In genomic region chr12:32108829-32109228, GRCh38 we compare ENCODE assay signal across 8 cellular contexts. TPM values are rescaled to one million over a fixed set of nuclear protein-coding genes. Genes with fewer than 3 reads are reported as not detected.
A peak's percentile ranks its signal among the peaks of the same experiment; 100 is the strongest.
DNase-seq lines count a peak whose midpoint lies in the region; ATAC-seq, FAIRE-seq and TF ChIP-seq lines count a peak whose summit lies in the region.
"Had no signal": no experiment of that assay in that cellular context is flagged by ENCODE, and none has a peak within 500 bp of the region (broad histone marks: within the 10 kb centered on the region; RNA-seq: fewer than 3 reads in every experiment).

No MANE protein-coding gene starts in this region.

- H3K9me3 ChIP-seq in neural cell (ENCODE audit: low read length), result no peaks in the 10 kb centered on the region
- no peaks in the 10 kb centered on the region for H3K9me3 ChIP-seq in small intestine (ENCODE audit: control insufficient read depth, low read depth)
- H3K9me3 ChIP-seq in left ventricle myocardium inferior (replicated peaks), result no peaks in the 10 kb centered on the region
- H3K9me3 ChIP-seq: body of pancreas had no signal

- DNase-seq in GM06990 (ENCODE audit: extremely low read depth, insufficient read length), result no peak
- peak; percentile 46 for DNase-seq in NAMALWA (ENCODE audit: low spot score)
- DNase-seq in cardiac fibroblast (ENCODE audit: low read depth in 2 of 2), result no peak
- DNase-seq in small intestine, result no peak
- DNase-seq in left ventricle myocardium inferior, result no peak
- DNase-seq: body of pancreas had no signal

- no peak for ATAC-seq in GM18870 (IDR thresholded peaks at IDR 0.05; ENCODE audit: unreplicated experiment)
- ATAC-seq: body of pancreas had no signal

- peak overlapping the region; percentile 96 for H3K9ac ChIP-seq in neural cell (ENCODE audit: low read length)

- TF ChIP-seq EP300 in neural cell (conservative IDR thresholded peaks at IDR 0.05; ENCODE audit: poor library complexity, severe bottlenecking), result no peak

- FAIRE-seq in small intestine (lab: Jason Lieb, UNC), result no peak

- TF ChIP-seq RAD21 in neural cell (conservative IDR thresholded peaks at IDR 0.05), result peak; percentile 30

- peak overlapping the region; percentile 2 for H2AFZ ChIP-seq in neural cell (ENCODE audit: low read depth, low read length)

- no peaks in the 10 kb centered on the region for H3F3A ChIP-seq in neural cell (ENCODE audit: insufficient read depth, low read length, poor library complexity, severe bottlenecking)

- peak overlapping the region; percentile 79 for H3K4me3 ChIP-seq in GM06990 (replicated peaks; ENCODE audit: low read depth, low read length)
- H3K4me3 ChIP-seq in cardiac fibroblast (replicated peaks in 1 of 2; ENCODE audit: low read depth in 2 of 2, low read length in 2 of 2), result peak overlapping the region; percentile 8 to 91
- H3K4me3 ChIP-seq in neural cell (ENCODE audit: low read length), result peak overlapping the region; percentile 96
- H3K4me3 ChIP-seq in small intestine (ENCODE audit: low read depth in 1 of 2, low read length in 2 of 2), result no peak overlapping the region
- no peak overlapping the region for H3K4me3 ChIP-seq in left ventricle myocardium inferior
- H3K4me3 ChIP-seq: body of pancreas had no signal

- H3K4me1 ChIP-seq in small intestine (ENCODE audit: control insufficient read depth in 2 of 2, insufficient read depth in 1 of 2, low read depth in 1 of 2, low read length in 1 of 2) (peaks cover 3% of the 10 kb centered on the region in 2 donors), left ventricle myocardium inferior (peaks cover 31% of the 10 kb centered on the region)

- TF ChIP-seq CTCF in GM06990 (IDR thresholded peaks at IDR 0.05; ENCODE audit: insufficient read depth, low read length, poor library complexity, severe bottlenecking), result no peak
- no peak for TF ChIP-seq CTCF in cardiac fibroblast (IDR thresholded peaks at IDR 0.05; ENCODE audit: low read depth, low read length)
- TF ChIP-seq CTCF in neural cell (IDR thresholded peaks at IDR 0.05; ENCODE audit: poor library complexity, severe bottlenecking), result no peak
- no peak for TF ChIP-seq CTCF in left ventricle myocardium inferior (IDR thresholded peaks at IDR 0.05; ENCODE audit: borderline replicate concordance)

- H3K9me2 ChIP-seq in neural cell (ENCODE audit: insufficient read depth, low read length), result no peaks in the 10 kb centered on the region

- intact Hi-C loops in left ventricle myocardium inferior (cut with micrococcal nuclease), result no loop called here

- no peaks in the 10 kb centered on the region for H3K36me3 ChIP-seq in GM06990 (ENCODE audit: control insufficient read depth, insufficient read depth, low read length)
- no peaks in the 10 kb centered on the region for H3K36me3 ChIP-seq in neural cell (ENCODE audit: insufficient read depth, low read length)
- H3K36me3 ChIP-seq in small intestine (ENCODE audit: control insufficient read depth in 2 of 2, insufficient read depth in 2 of 2, low read length in 2 of 2), result no peaks in the 10 kb centered on the region
- H3K36me3 ChIP-seq in left ventricle myocardium inferior, result no peaks in the 10 kb centered on the region

- no peaks in the 10 kb centered on the region for H4K20me1 ChIP-seq in neural cell (ENCODE audit: insufficient read depth)

- H3K27me3 ChIP-seq in GM06990 (replicated peaks; ENCODE audit: control insufficient read depth, insufficient read depth, low read length) (no peaks in the 10 kb centered on the region), neural cell (ENCODE audit: insufficient read depth, low read depth, low read length) (no peaks in the 10 kb centered on the region), small intestine (ENCODE audit: control insufficient read depth in 2 of 2, insufficient read depth in 2 of 2, low read length in 2 of 2) (no peaks in the 10 kb centered on the region), left ventricle myocardium inferior (ENCODE audit: low read depth) (no peaks in the 10 kb centered on the region)
- H3K27me3 ChIP-seq: body of pancreas had no signal

- peak overlapping the region; percentile 96 for H3K4me2 ChIP-seq in neural cell (ENCODE audit: low read length)

- H3K79me2 ChIP-seq in neural cell (replicated peaks; ENCODE audit: insufficient read depth, low read length), result peaks cover 63% of the 10 kb centered on the region

- H3K27ac ChIP-seq in neural cell (ENCODE audit: low read length) (peak overlapping the region; percentile 83), small intestine (ENCODE audit: low read depth in 1 of 2, low read length in 1 of 2) (no peak overlapping the region), left ventricle myocardium inferior (replicated peaks) (no peak overlapping the region)
- H3K27ac ChIP-seq: body of pancreas had no signal

TF ChIP-seq in neural cell, 6 proteins besides CTCF, POLR2A, EP300 and RAD21:
- TF ChIP-seq REST (IDR thresholded peaks at IDR 0.05; ENCODE audit: borderline replicate concordance) (no peak), TAF1 (IDR thresholded peaks at IDR 0.05; ENCODE audit: low read depth) (no peak), SMC3 (conservative IDR thresholded peaks at IDR 0.05; ENCODE audit: poor library complexity) (peak; percentile 40), EZH2 (IDR thresholded peaks at IDR 0.05; ENCODE audit: borderline replicate concordance, insufficient read depth, low read length, poor library complexity, severe bottlenecking) (no peak), POLR2AphosphoS5 (IDR thresholded peaks at IDR 0.05) (peak; percentile 44)

RNA-seq across cellular contexts. Expression of gene BICD1, which starts 2.2 kb away (rescaled TPM):
- 33.8 and 41.1 TPM in 2 replicates for polyA plus RNA-seq in neural cell
- 85.7 and 118 TPM in 2 replicates for polyA minus RNA-seq in neural cell
- 1 to 10 TPM in 2 of 3 donors, under 1 TPM in 1; 0.45 to 7.0 (median 1.6) TPM for polyA plus RNA-seq in small intestine
- 8.5 TPM for total RNA-seq in left ventricle myocardium inferior

Comparison
In these comparisons a context has a peak if more than half of its experiments do, and no peak if none do; other contexts are left out.
1. H3K4me3 ChIP-seq: peak in GM06990 (single experiment), cardiac fibroblast (2 of 2) and neural cell (single experiment); none in small intestine (0 of 2) and left ventricle myocardium inferior (single experiment).